In the genomic region with DNA sequence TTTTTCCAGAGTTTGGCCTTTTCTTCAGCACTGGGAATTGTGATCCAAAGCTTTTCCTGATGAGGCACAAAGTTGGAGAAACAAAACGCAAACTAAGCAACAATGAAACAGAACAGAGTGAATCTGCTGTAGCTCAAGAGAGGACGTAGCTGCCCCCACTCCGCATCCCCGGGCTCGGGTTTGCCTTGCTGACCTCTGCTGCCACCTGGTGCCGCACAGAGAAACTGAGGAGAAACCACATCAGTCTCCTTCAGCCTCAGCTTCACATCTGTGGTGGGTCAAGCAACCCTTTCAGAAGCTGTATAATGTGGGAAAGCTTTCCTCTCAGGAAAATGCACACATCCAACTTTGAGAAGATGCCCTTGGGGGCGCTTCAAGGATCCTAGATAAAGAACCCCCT, we compare ENCODE assay signal across 6 cellular contexts.
DNase-seq lines count a peak whose midpoint lies in the region; ATAC-seq, FAIRE-seq and TF ChIP-seq lines count a peak whose summit lies in the region.
"Not testable (repeated sequence)": the region's sequence is repeated elsewhere in the genome, so short reads cannot be mapped to it uniquely, and the experiment has no call there.

No MANE protein-coding gene starts in this region.

- H3K27me3 ChIP-seq in SK-N-SH (ENCODE audit: insufficient read depth); K562 (ENCODE audit: control insufficient read depth in 2 of 2, insufficient read depth in 2 of 2, low read length in 2 of 2): not testable (repeated sequence)

- not testable (repeated sequence) for H3K27me3 Mint-ChIP-seq in HFFc6 (ENCODE audit: insufficient read depth); type B pancreatic cell

- intact Hi-C loops in K562 (cut with micrococcal nuclease) = not testable (repeated sequence)

- not testable (repeated sequence) for H3K9me2 ChIP-seq in SK-N-SH

- TF ChIP-seq POLR2A in K562 (conservative IDR thresholded peaks at IDR 0.05) = not testable (repeated sequence)

- BruUV-seq in K562 (replicated peaks; lab: Mats Ljungman, UMichigan) = not testable (repeated sequence)

- not testable (repeated sequence) for TF ChIP-seq EP300 in SK-N-SH (IDR thresholded peaks at IDR 0.05; ENCODE audit: borderline replicate concordance in 1 of 2, low read depth in 1 of 2, low read length in 1 of 2); K562 (IDR thresholded peaks at IDR 0.05; ENCODE audit: low read length)

- H3K27ac ChIP-seq in 22Rv1; RWPE1; SK-N-SH (ENCODE audit: low read depth in 2 of 2, low read length in 1 of 2); K562 (ENCODE audit: extremely low read depth, low read depth, low read length): not testable (repeated sequence)

- not testable (repeated sequence) for H3K36me3 Mint-ChIP-seq in HFFc6 (ENCODE audit: low read depth); type B pancreatic cell

- not testable (repeated sequence) for H3K9ac ChIP-seq in SK-N-SH; K562 (ENCODE audit: insufficient read depth in 1 of 2, low read depth in 2 of 2, low read length in 2 of 2)

- H3K4me1 Mint-ChIP-seq in HFFc6 (ENCODE audit: low read depth); type B pancreatic cell (ENCODE audit: unreplicated experiment): not testable (repeated sequence)

- not testable (repeated sequence) for H2AFZ ChIP-seq in SK-N-SH (ENCODE audit: low read depth); K562 (ENCODE audit: low read depth, low read length)

- TF ChIP-seq RAD21 in SK-N-SH (IDR thresholded peaks at IDR 0.05; ENCODE audit: low read length) = not testable (repeated sequence)
- peak; percentile 46 to 66 for TF ChIP-seq RAD21 in K562 (CRISPR knock-in tag; conservative IDR thresholded peaks at IDR 0.05 in 1 of 2, IDR thresholded peaks at IDR 0.05 in 1 of 2)

- not testable (repeated sequence) for H3K4me1 ChIP-seq in SK-N-SH (ENCODE audit: control insufficient read depth in 1 of 2, insufficient read depth in 2 of 2, low read depth in 1 of 2, low read length in 1 of 2); K562 (replicated peaks in 1 of 2; ENCODE audit: control insufficient read depth in 2 of 2, insufficient read depth in 2 of 2, low read length in 2 of 2)

- not testable (repeated sequence) for H3K27ac Mint-ChIP-seq in HFFc6, type B pancreatic cell

- not testable (repeated sequence) for H3K4me3 Mint-ChIP-seq in HFFc6, type B pancreatic cell

- POLR2A ChIA-PET in RWPE1 (lab: Yijun Ruan, JAX; ENCODE audit: low non-redundant PET); SK-N-SH (lab: Yijun Ruan, JAX); K562 (lab: Yijun Ruan, JAX): not testable (repeated sequence)

- not testable (repeated sequence) for H3K9me1 ChIP-seq in K562 (ENCODE audit: control insufficient read depth, insufficient read depth, low read length)

- not testable (repeated sequence) for H3F3A ChIP-seq in SK-N-SH (replicated peaks; ENCODE audit: insufficient read depth)

- H3K36me3 ChIP-seq in SK-N-SH (replicated peaks in 1 of 2; ENCODE audit: control insufficient read depth in 1 of 2, insufficient read depth in 2 of 2, low read length in 1 of 2); K562 (ENCODE audit: control insufficient read depth, insufficient read depth, low read length): not testable (repeated sequence)

- peak; percentile 36 for TF ChIP-seq CTCF in 22Rv1 (IDR thresholded peaks at IDR 0.05)
- peak; percentile 15; the same call in 1 of the 2 replicates for TF ChIP-seq CTCF in HFFc6 (IDR thresholded peaks at IDR 0.05)
- peak; percentile 36 for TF ChIP-seq CTCF in RWPE1 (conservative IDR thresholded peaks at IDR 0.05; ENCODE audit: low read depth)
- peak; percentile 29 for TF ChIP-seq CTCF in SK-N-SH (IDR thresholded peaks at IDR 0.05)
- not testable (repeated sequence) for TF ChIP-seq CTCF in K562 (IDR thresholded peaks at IDR 0.05 in 2 of 3, conservative IDR thresholded peaks at IDR 0.05 in 1 of 3; ENCODE audit: insufficient read depth in 2 of 3, low read depth in 1 of 3, low read length in 3 of 3)
- TF ChIP-seq CTCF in type B pancreatic cell (conservative IDR thresholded peaks at IDR 0.05) = peak; percentile 27

- WGBS in SK-N-SH (ENCODE audit: low lambda C conversion rate) = 0% methylated on average over 4 of the region's 7 CpGs
- 17% methylated on average over 3 of the region's 7 CpGs for WGBS in K562 (ENCODE audit: insufficient coverage, low coverage, missing lambda C conversion rate)

- ATAC-seq in K562 = not testable (repeated sequence)

- not testable (repeated sequence) for H3K9me3 Mint-ChIP-seq in HFFc6, type B pancreatic cell

- not testable (repeated sequence) for H3K4me2 ChIP-seq in SK-N-SH; K562 (ENCODE audit: insufficient read depth, low read length)

- CTCF ChIA-PET in RWPE1 (lab: Yijun Ruan, JAX); SK-N-SH (lab: Yijun Ruan, JAX): not testable (repeated sequence)
- CTCF ChIA-PET in K562 (lab: Yijun Ruan, JAX; ENCODE audit: low intra/inter-chr PET ratio) = interaction anchor here (0.6 kb wide), 1 partner anchor 150 kb away, joined by 4 read pairs; no protein-coding TSS in a partner anchor

- in situ Hi-C loops in K562 (cut with MboI) = not testable (repeated sequence)

- not testable (repeated sequence) for H3K9me3 ChIP-seq in SK-N-SH; K562 (replicated peaks; ENCODE audit: control insufficient read depth, insufficient read depth, low read depth, low read length)

- H3K4me3 ChIP-seq in SK-N-SH (ENCODE audit: low read depth in 2 of 2, low read length in 1 of 2); K562: not testable (repeated sequence)

- H4K20me1 ChIP-seq in SK-N-SH (ENCODE audit: insufficient read depth); K562 (replicated peaks; ENCODE audit: control insufficient read depth, insufficient read depth, low read length): not testable (repeated sequence)

- not testable (repeated sequence) for FAIRE-seq in K562 (lab: Jason Lieb, UNC)

- DNase-seq in HFFc6; RWPE1 (ENCODE audit: low spot score); SK-N-SH; type B pancreatic cell (ENCODE audit: extremely low spot score, unreplicated experiment): not testable (repeated sequence)
- DNase-seq in K562 (ENCODE audit: extremely low read depth in 1 of 4, low spot score in 3 of 4) = peak in 1 of 4 experiments; percentile 6

- H3K79me2 ChIP-seq in SK-N-SH (ENCODE audit: insufficient read depth); K562 (ENCODE audit: control insufficient read depth, insufficient read depth, low read length): not testable (repeated sequence)
